Comparison of ENCODE assay signal across 10 cellular contexts in genomic region chr14:28635387-28635786, GRCh38.
DNase-seq lines count a peak whose midpoint lies in the region; ATAC-seq, FAIRE-seq and TF ChIP-seq lines count a peak whose summit lies in the region.
"Had no signal": no experiment of that assay in that cellular context is flagged by ENCODE, and none has a peak within 500 bp of the region (broad histone marks: within the 10 kb centered on the region; RNA-seq: fewer than 3 reads in every experiment).

No MANE protein-coding gene starts in this region.

- H3K9me3 Mint-ChIP-seq in CD14-positive monocyte, result peaks cover 0 to 7% (median 2%) of the 10 kb centered on the region in 7 donors

- 0 to 1% methylated on average over 7 of the region's 7 CpGs for WGBS in GM23248 (ENCODE audit: low coverage in 1 of 2, low lambda C conversion rate in 2 of 2, missing lambda C conversion rate in 2 of 2), 2 experiments

- TF ChIP-seq CTCF in CD14-positive monocyte (IDR thresholded peaks at IDR 0.05) (peak; percentile 70), PC-9 (conservative IDR thresholded peaks at IDR 0.05) (peak; percentile 72), fibroblast of the aortic adventitia (IDR thresholded peaks at IDR 0.05; ENCODE audit: insufficient read depth, low read length) (peak; percentile 44)

- DNase-seq in CD14-positive monocyte (ENCODE audit: low spot score), result no peak
- DNase-seq in GM23248, result peak; percentile 42
- peak in 1 of 2 experiments; percentile 31 for DNase-seq in PC-9
- peak; percentile 71 for DNase-seq in fibroblast of the aortic adventitia (ENCODE audit: low read depth)
- peak; percentile 25 for DNase-seq in urothelium cell line (ENCODE audit: low spot score)
- DNase-seq in NCI-H226, result no peak

- H3K9me3 ChIP-seq in GM23248 (ENCODE audit: low read depth), result no peaks in the 10 kb centered on the region
- H3K9me3 ChIP-seq in PC-9 (ENCODE audit: insufficient read depth, low read depth), result no peaks in the 10 kb centered on the region

- no peak for FAIRE-seq in urothelium cell line (lab: Jason Lieb, UNC)
- FAIRE-seq: keratinocyte had no signal

- no peaks in the 10 kb centered on the region for H3K4me1 Mint-ChIP-seq in CD14-positive monocyte
- H3K4me1 Mint-ChIP-seq: IgD-negative memory B cell had no signal

- intact Hi-C loops in CD14-positive monocyte (cut with micrococcal nuclease), result no loop called here
- intact Hi-C loops in PC-9 (cut with micrococcal nuclease; ENCODE audit: unreplicated experiment), result no loop called here

- H3K4me3 Mint-ChIP-seq in CD14-positive monocyte, result no peak overlapping the region
- H3K4me3 Mint-ChIP-seq: IgD-negative memory B cell had no signal

- H3K27ac ChIP-seq in GM23248, result no peak overlapping the region
- H3K27ac ChIP-seq in PC-9, result no peak overlapping the region

- H3K27ac Mint-ChIP-seq in CD14-positive monocyte, result no peak overlapping the region
- H3K27ac Mint-ChIP-seq: IgD-negative memory B cell had no signal

- H3K4me1 ChIP-seq in GM23248 (ENCODE audit: insufficient read depth) (no peaks in the 10 kb centered on the region), PC-9 (replicated peaks; ENCODE audit: insufficient read depth) (no peaks in the 10 kb centered on the region)

- H4K20me1 ChIP-seq in GM23248 (ENCODE audit: insufficient read depth), result no peaks in the 10 kb centered on the region
- no peaks in the 10 kb centered on the region for H4K20me1 ChIP-seq in PC-9 (ENCODE audit: insufficient read depth)

- H3K9me2 ChIP-seq in GM23248 (ENCODE audit: insufficient read depth) (no peaks in the 10 kb centered on the region), PC-9 (ENCODE audit: insufficient read depth) (no peaks in the 10 kb centered on the region)

- in situ Hi-C loops in GM23248 (cut with MboI), result no loop called here

- POLR2A ChIA-PET in PC-9 (lab: Charles Lee; ENCODE audit: unreplicated experiment), result interaction anchor here (0.7 kb wide), 1 partner anchor 18 kb away, joined by 7 read pairs; no protein-coding TSS in a partner anchor

- no peak overlapping the region for H3K4me2 ChIP-seq in GM23248 (ENCODE audit: unreplicated experiment)
- H3K4me2 ChIP-seq in PC-9, result no peak overlapping the region

- H3K27me3 Mint-ChIP-seq in CD14-positive monocyte (ENCODE audit: low read depth in 3 of 3), result no peaks in the 10 kb centered on the region
- H3K27me3 Mint-ChIP-seq: IgD-negative memory B cell had no signal

- no peak overlapping the region for H3K9ac ChIP-seq in GM23248

- H2AFZ ChIP-seq in GM23248 (no peak overlapping the region), PC-9 (0 out of 2 replicates have a peak overlapping the region, but pooled peaks have one; percentile 27)

- H3K36me3 ChIP-seq in GM23248 (ENCODE audit: low read depth) (no peaks in the 10 kb centered on the region), PC-9 (ENCODE audit: low read depth) (no peaks in the 10 kb centered on the region)

- CTCF ChIA-PET in PC-9 (lab: Charles Lee), result no interaction called here

- H3K36me3 Mint-ChIP-seq in CD14-positive monocyte, result no peaks in the 10 kb centered on the region
- H3K36me3 Mint-ChIP-seq: IgD-negative memory B cell had no signal

- no peaks in the 10 kb centered on the region for H3K27me3 ChIP-seq in GM23248 (replicated peaks; ENCODE audit: insufficient read depth)
- no peaks in the 10 kb centered on the region for H3K27me3 ChIP-seq in PC-9 (ENCODE audit: insufficient read depth, low read depth)

- H3K4me3 ChIP-seq in GM23248 (no peak overlapping the region), PC-9 (no peak overlapping the region), fibroblast of the aortic adventitia (ENCODE audit: low read depth, low read length) (no peak overlapping the region)

- ATAC-seq in HG02763 (IDR thresholded peaks at IDR 0.05; ENCODE audit: unreplicated experiment) (no peak), GM21737 (IDR thresholded peaks at IDR 0.05; ENCODE audit: unreplicated experiment) (no peak)

- BruUV-seq in PC-9 (replicated peaks; lab: Mats Ljungman, UMichigan), result no TSS peak

- H3K79me2 ChIP-seq in GM23248 (ENCODE audit: insufficient read depth) (no peaks in the 10 kb centered on the region), PC-9 (ENCODE audit: low read depth) (no peaks in the 10 kb centered on the region)

- no peaks in the 10 kb centered on the region for H3F3A ChIP-seq in GM23248 (ENCODE audit: insufficient read depth)
- H3F3A ChIP-seq in PC-9 (ENCODE audit: insufficient read depth, low read depth), result no peaks in the 10 kb centered on the region

Comparison
In these comparisons a context has a peak if more than half of its experiments do, and no peak if none do; other contexts are left out.
1. DNase-seq: peak in GM23248 (single experiment), fibroblast of the aortic adventitia (single experiment) and urothelium cell line (single experiment); none in CD14-positive monocyte (single experiment) and NCI-H226 (single experiment).
2. Peak in every context shown above with its lines, with median percentiles within 50 percentile points of each other: CTCF ChIP-seq.